In genomic region chr7:7176421-7177043, GRCh38 we compare ENCODE assay signal across 9 cellular contexts. TPM values are rescaled to one million over a fixed set of nuclear protein-coding genes. Genes with fewer than 3 reads are reported as not detected.
DNase-seq lines count a peak whose midpoint lies in the region; ATAC-seq and TF ChIP-seq lines count a peak whose summit lies in the region.
"Had no signal": no experiment of that assay in that cellular context is flagged by ENCODE, and none has a peak within 500 bp of the region (broad histone marks: within the 10 kb centered on the region; RNA-seq: fewer than 3 reads in every experiment).

No MANE protein-coding gene starts in this region.

- no CpG with 5 or more reads among the region's 4 CpGs for WGBS in mesendoderm (ENCODE audit: extremely low coverage, insufficient coverage, low lambda C conversion rate)
- 59 to 64% (median 61%) methylated on average over 4 of the region's 4 CpGs for WGBS in ovary, 3 donors
- WGBS in thyroid gland, 2 donors, result 63% methylated on average over 4 of the region's 4 CpGs

- peak overlapping the region; percentile 84 for H3K18ac ChIP-seq in mesendoderm (ENCODE audit: low read length)

- H3K79me2 ChIP-seq in mesendoderm (ENCODE audit: control insufficient read depth, insufficient read depth, low read length), result no peaks in the 10 kb centered on the region

- no peak overlapping the region for H2AK5ac ChIP-seq in mesendoderm (ENCODE audit: low read length)

- no peak overlapping the region for H2BK5ac ChIP-seq in mesendoderm (ENCODE audit: low read length)

- peak; percentile 53 to 57 for DNase-seq in AML-193 (lab: John Stamatoyannopoulos, UW)
- peak; percentile 93 for DNase-seq in M059J (ENCODE audit: low read depth)
- peak; percentile 81 for DNase-seq in brain microvascular endothelial cell
- DNase-seq in mesendoderm, result peak; percentile 81
- no peak for DNase-seq in GM19238 (ENCODE audit: insufficient read length, low spot score)
- DNase-seq in ovary, result no peak
- DNase-seq in thyroid gland, result no peak
- DNase-seq: activated CD4-positive, alpha-beta T cell treated with anti-CD3 and anti-CD28 coated beads for 48 hours had no signal

- no peaks in the 10 kb centered on the region for H3K79me1 ChIP-seq in mesendoderm (ENCODE audit: low read length)

- ATAC-seq in HG02938 (IDR thresholded peaks at IDR 0.05; ENCODE audit: unreplicated experiment), result no peak

- H4K5ac ChIP-seq in mesendoderm (ENCODE audit: low read length), result no peak overlapping the region

- no peak overlapping the region for H3K4ac ChIP-seq in mesendoderm (ENCODE audit: low read depth, low read length)

- H3K36me3 ChIP-seq in brain microvascular endothelial cell (replicated peaks), result no peaks in the 10 kb centered on the region
- no peaks in the 10 kb centered on the region for H3K36me3 ChIP-seq in mesendoderm (ENCODE audit: control insufficient read depth, insufficient read depth, low read length)
- no peaks in the 10 kb centered on the region for H3K36me3 ChIP-seq in ovary
- no peaks in the 10 kb centered on the region for H3K36me3 ChIP-seq in thyroid gland

- H3K27ac ChIP-seq in brain microvascular endothelial cell (peak overlapping the region; percentile 92), mesendoderm (ENCODE audit: low read depth, low read length) (peak overlapping the region; percentile 68), ovary (no peak overlapping the region), thyroid gland (no peak overlapping the region)

- no peak for TF ChIP-seq EP300 in ovary (IDR thresholded peaks at IDR 0.05)

- H3K4me3 ChIP-seq in brain microvascular endothelial cell (ENCODE audit: low read depth, low read length), result no peak overlapping the region
- H3K4me3 ChIP-seq in mesendoderm (ENCODE audit: low read length), result no peak overlapping the region
- H3K4me3 ChIP-seq in ovary, result no peak overlapping the region
- H3K4me3 ChIP-seq in thyroid gland (replicated peaks in 1 of 3), result no peak overlapping the region

- H3K23ac ChIP-seq in mesendoderm (ENCODE audit: low read length), result no peak overlapping the region

- H4K8ac ChIP-seq in mesendoderm (ENCODE audit: low read depth, low read length), result no peak overlapping the region

- in situ Hi-C loops in brain microvascular endothelial cell (cut with HindIII; ENCODE audit: low pct_ligation_motif_present, low sequenced_read_pairs), result no loop called here

- intact Hi-C loops in ovary (cut with DNase I), result no loop called here
- intact Hi-C loops in thyroid gland (cut with DNase I), result no loop called here

- no peak overlapping the region for H3K56ac ChIP-seq in mesendoderm (ENCODE audit: low read length)

- H3K4me2 ChIP-seq in mesendoderm (ENCODE audit: low read length), result no peak overlapping the region

- no peak overlapping the region for H3K9ac ChIP-seq in mesendoderm (ENCODE audit: low read length)

- H3K4me1 ChIP-seq in mesendoderm (ENCODE audit: control insufficient read depth, low read depth, low read length) (no peaks in the 10 kb centered on the region), ovary (ENCODE audit: insufficient read depth) (peaks cover 2% of the 10 kb centered on the region), thyroid gland (peaks cover 0 to 4% of the 10 kb centered on the region in 2 donors)

- no peak for TF ChIP-seq POLR2A in ovary (IDR thresholded peaks at IDR 0.05)
- no peak for TF ChIP-seq POLR2A in thyroid gland (IDR thresholded peaks at IDR 0.05)

- H3K9me3 ChIP-seq in ovary, result no peaks in the 10 kb centered on the region
- no peaks in the 10 kb centered on the region for H3K9me3 ChIP-seq in thyroid gland

- H3K27me3 ChIP-seq in brain microvascular endothelial cell (replicated peaks) (no peaks in the 10 kb centered on the region), mesendoderm (ENCODE audit: insufficient read depth, low read length, poor library complexity) (no peaks in the 10 kb centered on the region), ovary (no peaks in the 10 kb centered on the region), thyroid gland (no peaks in the 10 kb centered on the region)

- no peak overlapping the region for H2BK15ac ChIP-seq in mesendoderm (replicated peaks; ENCODE audit: low read depth)

- no peak overlapping the region for H2BK120ac ChIP-seq in mesendoderm (ENCODE audit: low read depth, low read length)

- TF ChIP-seq CTCF in brain microvascular endothelial cell (IDR thresholded peaks at IDR 0.05; ENCODE audit: low read depth, low read length, missing control alignments), result no peak
- no peak for TF ChIP-seq CTCF in ovary (IDR thresholded peaks at IDR 0.05)
- no peak for TF ChIP-seq CTCF in thyroid gland (IDR thresholded peaks at IDR 0.05)

RNA-seq across cellular contexts. Expression of gene C1GALT1, which starts 5.8 kb away (rescaled TPM):
- total RNA-seq in M059J (2014; rRNA removed; shearing (Covaris generic)), result 69.8 and 76.4 TPM in 2 replicates
- 40.9 TPM for polyA plus RNA-seq in mesendoderm (2013, experiment 1 of 2)
- polyA plus RNA-seq in mesendoderm (2013, experiment 2 of 2), result 42.6 TPM
- total RNA-seq in ovary (10 to 100 TPM; 11.1 to 25.8 (median 14.9) TPM), thyroid gland (10 to 100 TPM; 42.9 to 99.9 (median 54.6) TPM)
- 1 to 10 TPM; 3.2 to 9.9 TPM for polyA plus RNA-seq in ovary

Comparison
In these comparisons a context has a peak if more than half of its experiments do, and no peak if none do; other contexts are left out.
1. DNase-seq: peak in AML-193 (2 of 2), M059J (single experiment), brain microvascular endothelial cell (single experiment) and mesendoderm (single experiment); none in GM19238 (single experiment), ovary (0 of 5) and thyroid gland (0 of 2).
2. H3K27ac ChIP-seq: peak in brain microvascular endothelial cell (single experiment) and mesendoderm (single experiment); none in ovary (0 of 2) and thyroid gland (0 of 3).